ENCODE assay signal across 8 cellular contexts in the genomic region with DNA sequence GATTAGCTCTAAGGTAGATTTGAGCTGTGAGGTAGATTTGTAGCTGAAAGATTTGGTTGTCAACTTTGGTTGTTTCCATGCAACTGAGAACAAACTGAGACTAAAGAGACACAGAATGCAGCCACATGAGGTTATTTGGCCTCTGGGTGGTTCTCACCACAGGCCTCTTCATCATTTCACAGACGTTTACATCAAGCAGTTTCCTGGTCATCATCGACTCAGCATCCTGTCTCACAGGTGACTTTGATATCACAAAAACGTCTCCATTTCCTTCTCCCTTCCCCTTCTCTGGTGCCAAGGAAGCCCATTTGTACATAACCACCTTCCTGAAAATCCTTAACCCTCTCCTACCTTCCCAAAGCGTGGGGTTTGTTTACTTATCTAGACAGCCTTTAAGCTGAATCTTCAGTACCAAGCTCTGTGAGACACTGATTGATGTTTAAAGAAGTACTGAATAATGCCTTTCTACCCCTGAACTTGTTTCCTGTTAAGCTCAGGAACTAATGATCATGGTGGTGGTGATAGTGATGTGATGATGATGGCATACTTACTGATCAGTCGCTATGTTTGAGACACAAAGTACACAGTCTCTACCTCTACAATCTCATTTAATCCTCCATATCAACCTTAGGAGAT.
DNase-seq lines count a peak whose midpoint lies in the region; ATAC-seq and TF ChIP-seq lines count a peak whose summit lies in the region.

No MANE protein-coding gene starts in this region.

- intact Hi-C loops in activated CD4-positive, alpha-beta T cell treated with anti-CD3 and anti-CD28 coated beads for 36 hours (cut with DNase I, micrococcal nuclease), result loop anchor here (5.0 to 10.0 kb wide), 2 partner anchors 33 to 785 kb away; no protein-coding TSS in a partner anchor
- intact Hi-C loops in activated CD4-positive, alpha-beta T cell treated with anti-CD3 and anti-CD28 coated beads, Interleukin-2, amount 10 ng/mL, durations not matched to agents 24 days and 14 days (cut with micrococcal nuclease), result loop anchor here (1.0 to 5.0 kb wide), 3 partner anchors 9 to 37 kb away; no protein-coding TSS in a partner anchor

- peaks cover 31% of the 10 kb centered on the region for H3K4me1 Mint-ChIP-seq in activated CD4-positive, alpha-beta T cell treated with anti-CD3 and anti-CD28 coated beads for 36 hours
- H3K4me1 Mint-ChIP-seq in activated CD4-positive, alpha-beta T cell treated with anti-CD3 and anti-CD28 coated beads, Interleukin-2, amount 10 ng/mL, durations not matched to agents 24 days and 14 days, result peaks cover 46% of the 10 kb centered on the region

- peak; percentile 81 for ATAC-seq in activated CD4-positive, alpha-beta T cell treated with anti-CD3 and anti-CD28 coated beads for 36 hours
- ATAC-seq in GM19455 (IDR thresholded peaks at IDR 0.05; ENCODE audit: unreplicated experiment) (no peak), HG02623 (IDR thresholded peaks at IDR 0.05; ENCODE audit: unreplicated experiment) (no peak)

- H3K9me3 Mint-ChIP-seq in activated CD4-positive, alpha-beta T cell treated with anti-CD3 and anti-CD28 coated beads for 36 hours (ENCODE audit: low read depth), result no peaks in the 10 kb centered on the region
- H3K9me3 Mint-ChIP-seq in activated CD4-positive, alpha-beta T cell treated with anti-CD3 and anti-CD28 coated beads, Interleukin-2, amount 10 ng/mL, durations not matched to agents 24 days and 14 days, result no peaks in the 10 kb centered on the region

- no peak for TF ChIP-seq CTCF in epithelial cell of esophagus (IDR thresholded peaks at IDR 0.05; ENCODE audit: insufficient read depth, low read depth, low read length, missing control alignments)
- TF ChIP-seq CTCF in GM10248 (IDR thresholded peaks at IDR 0.05; ENCODE audit: control extremely low read depth, extremely low read depth, low read depth, missing control alignments), result no peak

- POLR2A ChIA-PET in activated CD4-positive, alpha-beta T cell treated with anti-CD3 and anti-CD28 coated beads for 36 hours (lab: Charles Lee), result interaction anchor here (0.6 to 1.7 kb wide), 5 partner anchors 8 to 817 kb away, joined by 3 to 9 read pairs (median 4); no protein-coding TSS in a partner anchor
- POLR2A ChIA-PET in GM10248 (lab: Yijun Ruan, JAX), result no interaction called here

- no peaks in the 10 kb centered on the region for H3K36me3 Mint-ChIP-seq in activated CD4-positive, alpha-beta T cell treated with anti-CD3 and anti-CD28 coated beads for 36 hours (ENCODE audit: low read depth)
- H3K36me3 Mint-ChIP-seq in activated CD4-positive, alpha-beta T cell treated with anti-CD3 and anti-CD28 coated beads, Interleukin-2, amount 10 ng/mL, durations not matched to agents 24 days and 14 days (ENCODE audit: low read depth), result no peaks in the 10 kb centered on the region

- no peak overlapping the region for H3K4me3 Mint-ChIP-seq in activated CD4-positive, alpha-beta T cell treated with anti-CD3 and anti-CD28 coated beads for 36 hours
- H3K4me3 Mint-ChIP-seq in activated CD4-positive, alpha-beta T cell treated with anti-CD3 and anti-CD28 coated beads, Interleukin-2, amount 10 ng/mL, durations not matched to agents 24 days and 14 days, result peak overlapping the region; percentile 43

- DNase-seq in activated CD4-positive, alpha-beta T cell treated with anti-CD3 and anti-CD28 coated beads for 36 hours, result peak; percentile 65
- no peak for DNase-seq in activated CD4-positive, alpha-beta T cell treated with anti-CD3 and anti-CD28 coated beads for 4 hours
- DNase-seq in activated CD4-positive, alpha-beta T cell treated with anti-CD3 and anti-CD28 coated beads, Interleukin-2, amount 10 ng/mL, durations not matched to agents 24 days and 14 days, result peak; percentile 87
- DNase-seq in epithelial cell of esophagus (ENCODE audit: low read depth), result peak; percentile 48
- DNase-seq in stimulated activated CD8-positive, alpha-beta memory T cell treated with anti-CD3 and anti-CD28 coated beads, Interleukin-4, amount 100 ng/mL, for 48 hours, result peak; percentile 39
- no peak for DNase-seq in GM10248 (ENCODE audit: extremely low spot score)

- peak overlapping the region; percentile 81 for H3K27ac Mint-ChIP-seq in activated CD4-positive, alpha-beta T cell treated with anti-CD3 and anti-CD28 coated beads for 36 hours
- peak overlapping the region; percentile 82 for H3K27ac Mint-ChIP-seq in activated CD4-positive, alpha-beta T cell treated with anti-CD3 and anti-CD28 coated beads, Interleukin-2, amount 10 ng/mL, durations not matched to agents 24 days and 14 days

- no peak overlapping the region for H3K4me3 ChIP-seq in epithelial cell of esophagus (ENCODE audit: low read length)

- H3K27me3 Mint-ChIP-seq in activated CD4-positive, alpha-beta T cell treated with anti-CD3 and anti-CD28 coated beads for 36 hours, result no peaks in the 10 kb centered on the region
- H3K27me3 Mint-ChIP-seq in activated CD4-positive, alpha-beta T cell treated with anti-CD3 and anti-CD28 coated beads, Interleukin-2, amount 10 ng/mL, durations not matched to agents 24 days and 14 days, result no peaks in the 10 kb centered on the region

- CTCF ChIA-PET in activated CD4-positive, alpha-beta T cell treated with anti-CD3 and anti-CD28 coated beads for 36 hours (lab: Charles Lee), result interaction anchor here (0.6 to 2.8 kb wide), 10 partner anchors 9 to 185 kb away, joined by 3 to 10 read pairs (median 4); no protein-coding TSS in a partner anchor
- CTCF ChIA-PET in GM10248 (lab: Yijun Ruan, JAX), result interaction anchor here (0.8 to 1.9 kb wide), 8 partner anchors 9 to 47 kb away, joined by 3 to 6 read pairs (median 4); no protein-coding TSS in a partner anchor

Comparison
In these comparisons a context has a peak if more than half of its experiments do, and no peak if none do; other contexts are left out.
1. DNase-seq: peak in activated CD4-positive, alpha-beta T cell treated with anti-CD3 and anti-CD28 coated beads for 36 hours (single experiment), activated CD4-positive, alpha-beta T cell treated with anti-CD3 and anti-CD28 coated beads, Interleukin-2, amount 10 ng/mL, durations not matched to agents 24 days and 14 days (single experiment), epithelial cell of esophagus (single experiment) and stimulated activated CD8-positive, alpha-beta memory T cell treated with anti-CD3 and anti-CD28 coated beads, Interleukin-4, amount 100 ng/mL, for 48 hours (single experiment); none in activated CD4-positive, alpha-beta T cell treated with anti-CD3 and anti-CD28 coated beads for 4 hours (0 of 2) and GM10248 (single experiment).